In the genomic region with DNA sequence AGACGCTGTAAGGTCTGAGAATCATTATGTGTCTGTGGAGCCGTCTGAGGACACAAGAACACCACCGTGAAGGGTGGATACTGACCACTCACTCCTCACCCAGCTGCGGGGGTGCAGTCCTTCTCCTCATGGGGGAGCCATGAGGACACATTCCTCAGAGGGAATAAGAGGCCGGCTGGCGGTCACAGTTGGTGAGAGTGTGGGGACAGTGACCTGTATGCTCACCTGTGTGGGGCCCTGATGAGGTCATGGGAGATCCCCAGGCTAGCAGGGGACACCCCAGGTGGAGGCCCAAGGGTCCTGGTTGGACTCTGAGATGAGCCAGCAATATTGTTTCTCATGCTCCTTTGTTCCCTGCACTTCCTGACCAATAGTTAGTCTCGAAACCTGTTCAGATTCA, we compare ENCODE assay signal across 26 cellular contexts. TPM values are rescaled to one million over a fixed set of nuclear protein-coding genes. Genes with fewer than 3 reads are reported as not detected.
"Had no signal": no experiment of that assay in that cellular context is flagged by ENCODE, and none has a peak within 500 bp of the region (broad histone marks: within the 10 kb centered on the region; RNA-seq: fewer than 3 reads in every experiment).

No MANE protein-coding gene starts in this region.

- H2AFZ ChIP-seq: neural progenitor cell, parathyroid adenoma had no signal

- H3K4me3 Mint-ChIP-seq: memory B cell; natural killer cell treated with Interleukin-12 subunit alpha and Interleukin-12 subunit beta and Interleukin-15 and Interleukin-18, amount 100 ng/mL, for 72 hours; neural progenitor cell had no signal

- H3K4me2 ChIP-seq: neural progenitor cell had no signal

- H3K36me3 Mint-ChIP-seq: natural killer cell treated with Interleukin-12 subunit alpha and Interleukin-12 subunit beta and Interleukin-15 and Interleukin-18, amount 100 ng/mL, for 72 hours; neural progenitor cell had no signal

- FAIRE-seq: colon, islet of Langerhans had no signal

- H3K4me3 ChIP-seq: left lung, lower lobe of right lung, neural progenitor cell, psoas muscle, sigmoid colon, skin epidermis, suprapubic skin, thyroid gland had no signal

- H3K9ac ChIP-seq: neural progenitor cell, parathyroid adenoma had no signal

- H3K27me3 ChIP-seq: left lung, suprapubic skin, thyroid gland had no signal

- H3K27ac Mint-ChIP-seq: memory B cell; natural killer cell treated with Interleukin-12 subunit alpha and Interleukin-12 subunit beta and Interleukin-15 and Interleukin-18, amount 100 ng/mL, for 72 hours; neural progenitor cell had no signal

- H3K36me3 ChIP-seq: left lung, lower lobe of right lung, neural progenitor cell, sigmoid colon, suprapubic skin, thyroid gland had no signal

- H3K27me3 Mint-ChIP-seq: memory B cell; natural killer cell treated with Interleukin-12 subunit alpha and Interleukin-12 subunit beta and Interleukin-15 and Interleukin-18, amount 100 ng/mL, for 72 hours had no signal

- H3K9me3 ChIP-seq: left lung, lower lobe of right lung, psoas muscle, sigmoid colon, suprapubic skin, thyroid gland had no signal

- H3K4me1 ChIP-seq: lower lobe of right lung, parathyroid adenoma, psoas muscle, suprapubic skin had no signal

- DNase-seq: cerebellar nuclear complex; dermis blood vessel endothelial cell; erythroblast; foreskin melanocyte; head of caudate nucleus; left lung; lower lobe of right lung; midbrain; occipital lobe; psoas muscle; retina; sigmoid colon; stimulated activated CD4-positive, alpha-beta T cell treated with anti-CD3 and anti-CD28 coated beads, Interleukin-2, amount 100 ng/mL, for 24 hours; stimulated activated CD4-positive, alpha-beta T cell treated with anti-CD3 and anti-CD28 coated beads, Interleukin-4, amount 100 ng/mL, for 4 hours; stimulated activated naive CD8-positive, alpha-beta T cell treated with anti-CD3 and anti-CD28 coated beads, Interleukin-15, Interleukin-2, amounts not matched to agents 100 U/mL and 50 U/mL, for 24 hours; thyroid gland had no signal

- H3K79me2 ChIP-seq: parathyroid adenoma had no signal

- H3K9me3 Mint-ChIP-seq: memory B cell; natural killer cell treated with Interleukin-12 subunit alpha and Interleukin-12 subunit beta and Interleukin-15 and Interleukin-18, amount 100 ng/mL, for 72 hours had no signal

- ATAC-seq: left lung; lower lobe of right lung; psoas muscle; stimulated activated naive CD8-positive, alpha-beta T cell treated with anti-CD3 and anti-CD28 coated beads, Interleukin-15, Interleukin-2, amounts not matched to agents 100 U/mL and 50 U/mL, for 24 hours had no signal

- H3K27ac ChIP-seq: left lung, lower lobe of right lung, neural progenitor cell, parathyroid adenoma, psoas muscle, sigmoid colon, skin epidermis, suprapubic skin, thyroid gland had no signal

RNA-seq across cellular contexts. Expression of gene TRPM1, which starts 2.5 kb away (rescaled TPM):
- total RNA-seq: cardiac septum; left lung; lower lobe of right lung; natural killer cell treated with Interleukin-12 subunit alpha and Interleukin-12 subunit beta and Interleukin-15 and Interleukin-18, amount 100 ng/mL, for 72 hours; occipital lobe; psoas muscle; sigmoid colon; thyroid gland; urinary bladder had no signal
- polyA plus RNA-seq: urinary bladder had no signal
